16 cellular contexts compared by ENCODE assay signal in the genomic region with DNA sequence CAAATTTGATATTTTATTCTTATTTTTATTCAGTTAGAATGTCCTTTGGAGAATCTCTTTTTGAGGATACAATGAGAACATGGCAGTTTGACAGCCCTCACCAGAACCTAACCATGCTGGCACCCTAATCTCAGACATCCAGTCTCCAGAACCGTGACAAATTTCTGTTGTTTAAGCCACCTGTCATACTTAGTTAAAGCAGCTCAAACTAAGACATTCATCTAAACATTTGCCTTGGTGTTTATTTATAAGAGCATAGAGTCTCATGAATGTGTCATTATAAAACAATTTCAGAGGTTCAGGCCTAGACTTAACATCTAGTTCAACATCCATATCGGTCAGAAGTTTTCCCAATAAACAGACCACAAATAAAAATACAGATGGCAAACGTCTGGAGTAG.
DNase-seq lines count a peak whose midpoint lies in the region; TF ChIP-seq lines count a peak whose summit lies in the region.
"Had no signal": no experiment of that assay in that cellular context is flagged by ENCODE, and none has a peak within 500 bp of the region (broad histone marks: within the 10 kb centered on the region; RNA-seq: fewer than 3 reads in every experiment).

No MANE protein-coding gene starts in this region.

- H3K4me3 ChIP-seq in AG04450 (ENCODE audit: low read depth, low read length) (no peak overlapping the region), SJCRH30 (no peak overlapping the region), retinal pigment epithelial cell (ENCODE audit: low read length) (no peak overlapping the region), WERI-Rb-1 (ENCODE audit: low read depth, low read length) (no peak overlapping the region)
- H3K4me3 ChIP-seq: HAP-1 had no signal

- no peak overlapping the region for H3K27ac ChIP-seq in AG04450 (ENCODE audit: low read depth, low read length)
- H3K27ac ChIP-seq in SJCRH30, result peak overlapping the region; percentile 78
- no peak overlapping the region for H3K27ac ChIP-seq in WERI-Rb-1

- H3K9me3 ChIP-seq in AG04450 (ENCODE audit: control insufficient read depth, insufficient read depth, low read length) (no peaks in the 10 kb centered on the region), SJCRH30 (replicated peaks) (no peaks in the 10 kb centered on the region), WERI-Rb-1 (ENCODE audit: severe bottlenecking) (peaks cover 2% of the 10 kb centered on the region)
- H3K9me3 ChIP-seq: BE2C, HAP-1 had no signal

- H3K4me1 ChIP-seq in SJCRH30, result peaks cover 13% of the 10 kb centered on the region
- H3K4me1 ChIP-seq: BE2C, HAP-1 had no signal

- no peak for TF ChIP-seq CTCF in AG04450 (IDR thresholded peaks at IDR 0.05; ENCODE audit: low read depth, low read length)
- TF ChIP-seq CTCF in retinal pigment epithelial cell (conservative IDR thresholded peaks at IDR 0.05; ENCODE audit: low read depth, low read length), result no peak
- TF ChIP-seq CTCF in WERI-Rb-1 (IDR thresholded peaks at IDR 0.05; ENCODE audit: low read depth, low read length), result no peak

- no peaks in the 10 kb centered on the region for H3K36me3 ChIP-seq in SJCRH30
- no peaks in the 10 kb centered on the region for H3K36me3 ChIP-seq in WERI-Rb-1
- H3K36me3 ChIP-seq: BE2C, HAP-1 had no signal

- DNase-seq in AG04450 (ENCODE audit: low read depth, low spot score) (peak; percentile 0), H4 (ENCODE audit: low spot score) (peak; percentile 19), SJCRH30 (peak; percentile 39 to 69), retinal pigment epithelial cell (ENCODE audit: low read depth) (peak; percentile 2), NCI-H510A (lab: John Stamatoyannopoulos, UW) (no peak), WERI-Rb-1 (no peak), GF-D8 (lab: John Stamatoyannopoulos, UW) (no peak)
- DNase-seq: BE2C; C1 segment of cervical spinal cord; CD4-positive, CD25-positive, alpha-beta regulatory T cell; CD8-positive, alpha-beta memory T cell; COR-L47; DMS153; DMS79; KBM-7 had no signal

- no peaks in the 10 kb centered on the region for H3K27me3 ChIP-seq in AG04450 (ENCODE audit: control insufficient read depth, insufficient read depth, low read length)
- H3K27me3 ChIP-seq in SJCRH30, result no peaks in the 10 kb centered on the region
- peaks cover 17% of the 10 kb centered on the region for H3K27me3 ChIP-seq in WERI-Rb-1 (ENCODE audit: insufficient read depth, low read depth, severe bottlenecking)
- H3K27me3 ChIP-seq: BE2C had no signal

- POLR2A ChIA-PET in AG04450 (lab: Yijun Ruan, JAX), result no interaction called here

- CTCF ChIA-PET in AG04450 (lab: Charles Lee), result no interaction called here

Comparison
In these comparisons a context has a peak if more than half of its experiments do, and no peak if none do; other contexts are left out.
1. DNase-seq: peak in AG04450 (single experiment), H4 (single experiment), SJCRH30 (2 of 2) and retinal pigment epithelial cell (single experiment); none in NCI-H510A (single experiment), WERI-Rb-1 (single experiment) and GF-D8 (single experiment).